1 cellular context compared by ENCODE assay signal in the genomic region with DNA sequence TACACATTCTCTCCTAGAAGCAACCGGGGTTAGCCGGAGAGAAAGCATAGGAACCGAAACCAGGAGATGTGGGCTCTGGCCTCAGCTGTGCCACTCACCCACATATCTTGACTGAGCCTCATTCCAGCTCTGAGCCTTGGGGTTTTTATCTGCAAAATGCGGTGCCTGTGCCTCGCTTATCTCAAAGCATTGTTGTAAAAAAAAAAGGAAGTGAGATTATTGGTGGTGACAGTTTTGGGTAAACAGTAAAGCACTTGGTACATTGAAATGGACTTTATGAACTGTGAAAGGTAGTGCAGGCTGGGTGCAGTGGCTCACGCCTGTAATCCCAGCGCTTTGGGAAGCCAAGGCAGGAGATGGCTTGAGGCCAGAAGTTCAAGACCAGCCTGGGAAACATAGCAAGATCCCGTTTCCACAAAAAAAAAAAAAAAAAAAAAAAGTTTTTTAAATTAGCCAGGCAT.
TF ChIP-seq lines count a peak whose summit lies in the region.

No MANE protein-coding gene starts in this region.

TF ChIP-seq in K562, 482 proteins besides CTCF, POLR2A, EP300 and RAD21 (continued from another document):
- TF ChIP-seq ZNF282 (CRISPR knock-in tag; IDR thresholded peaks at IDR 0.05): no peak
- TF ChIP-seq ILK (tag; IDR thresholded peaks at IDR 0.05; ENCODE audit: borderline replicate concordance, low read depth): no peak
- no peak for TF ChIP-seq MCM7 (IDR thresholded peaks at IDR 0.05)
- TF ChIP-seq OTX1 (CRISPR knock-in tag; IDR thresholded peaks at IDR 0.05): 0 out of 2 replicates have a peak, but pooled peaks have one; percentile 20
- no peak for TF ChIP-seq COPS2 (conservative IDR thresholded peaks at IDR 0.05)
- no peak for TF ChIP-seq ZNF583 (CRISPR knock-in tag; IDR thresholded peaks at IDR 0.05)
- TF ChIP-seq GTF2E2 (tag; IDR thresholded peaks at IDR 0.05): no peak
- TF ChIP-seq, protein P1, sequence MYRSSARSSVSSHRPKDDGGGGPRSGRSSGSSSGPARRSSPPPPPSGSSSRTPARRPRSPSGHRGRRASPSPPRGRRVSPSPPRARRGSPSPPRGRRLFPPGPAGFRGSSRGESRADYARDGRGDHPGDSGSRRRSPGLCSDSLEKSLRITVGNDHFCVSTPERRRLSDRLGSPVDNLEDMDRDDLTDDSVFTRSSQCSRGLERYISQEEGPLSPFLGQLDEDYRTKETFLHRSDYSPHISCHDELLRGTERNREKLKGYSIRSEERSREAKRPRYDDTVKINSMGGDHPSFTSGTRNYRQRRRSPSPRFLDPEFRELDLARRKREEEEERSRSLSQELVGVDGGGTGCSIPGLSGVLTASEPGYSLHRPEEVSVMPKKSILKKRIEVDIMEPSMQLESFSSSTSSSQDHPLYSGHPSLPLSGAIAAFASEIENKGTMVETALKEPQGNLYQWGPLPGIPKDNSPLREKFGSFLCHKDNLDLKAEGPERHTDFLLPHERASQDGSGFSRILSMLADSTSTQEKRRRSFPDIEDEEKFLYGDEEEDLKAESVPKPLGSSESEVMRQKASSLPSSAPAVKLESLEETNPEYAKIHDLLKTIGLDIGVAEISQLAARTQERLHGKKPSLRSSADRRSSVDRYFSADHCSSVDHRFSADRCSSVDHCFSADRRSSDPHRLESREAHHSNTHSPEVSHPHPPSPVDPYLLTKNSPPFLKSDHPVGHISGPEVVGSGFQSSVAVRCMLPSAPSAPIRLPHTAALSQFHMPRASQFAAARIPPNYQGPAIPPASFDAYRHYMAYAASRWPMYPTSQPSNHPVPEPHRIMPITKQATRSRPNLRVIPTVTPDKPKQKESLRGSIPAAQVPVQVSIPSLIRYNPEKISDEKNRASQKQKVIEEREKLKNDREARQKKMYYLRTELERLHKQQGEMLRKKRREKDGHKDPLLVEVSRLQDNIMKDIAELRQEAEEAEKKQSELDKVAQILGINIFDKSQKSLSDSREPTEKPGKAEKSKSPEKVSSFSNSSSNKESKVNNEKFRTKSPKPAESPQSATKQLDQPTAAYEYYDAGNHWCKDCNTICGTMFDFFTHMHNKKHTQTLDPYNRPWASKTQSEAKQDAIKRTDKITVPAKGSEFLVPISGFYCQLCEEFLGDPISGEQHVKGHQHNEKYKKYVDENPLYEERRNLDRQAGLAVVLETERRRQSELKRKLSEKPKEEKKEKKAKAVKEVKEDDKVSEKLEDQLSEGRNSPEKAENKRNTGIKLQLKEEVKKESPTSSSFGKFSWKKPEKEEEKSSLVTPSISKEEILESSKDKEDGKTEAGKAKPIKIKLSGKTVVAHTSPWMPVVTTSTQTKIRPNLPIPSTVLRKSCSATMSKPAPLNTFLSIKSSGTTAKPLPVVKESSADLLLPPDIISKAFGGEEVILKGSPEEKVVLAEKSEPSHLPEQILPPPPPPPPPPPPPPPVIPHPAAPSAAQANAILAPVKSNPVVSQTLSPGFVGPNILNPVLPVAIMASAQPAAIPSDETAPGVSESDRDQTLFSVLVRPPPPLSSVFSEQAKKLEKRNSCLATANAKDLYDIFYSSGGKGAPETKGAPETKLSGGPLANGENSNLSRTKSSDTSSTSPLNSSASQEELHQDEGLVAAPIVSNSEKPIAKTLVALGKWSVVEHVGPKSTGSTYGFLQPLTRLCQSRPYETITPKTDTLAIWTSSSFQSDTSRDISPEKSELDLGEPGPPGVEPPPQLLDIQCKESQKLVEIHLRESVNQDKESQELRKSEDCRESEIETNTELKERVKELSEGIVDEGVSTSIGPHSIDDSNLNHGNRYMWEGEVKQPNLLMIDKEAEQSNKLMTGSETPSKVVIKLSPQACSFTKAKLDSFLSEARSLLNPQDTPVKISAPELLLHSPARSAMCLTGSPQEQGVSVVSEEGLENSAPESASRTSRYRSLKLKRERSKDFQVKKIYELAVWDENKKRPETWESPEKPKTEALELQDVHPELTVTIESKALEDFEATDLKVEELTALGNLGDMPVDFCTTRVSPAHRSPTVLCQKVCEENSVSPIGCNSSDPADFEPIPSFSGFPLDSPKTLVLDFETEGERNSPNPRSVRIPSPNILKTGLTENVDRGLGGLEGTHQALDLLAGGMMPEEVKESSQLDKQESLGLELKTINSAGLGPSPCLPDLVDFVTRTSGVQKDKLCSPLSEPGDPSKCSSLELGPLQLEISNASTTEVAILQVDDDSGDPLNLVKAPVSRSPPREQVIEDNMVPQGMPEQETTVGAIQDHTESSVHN (IDR thresholded peaks at IDR 0.05; ENCODE audit: borderline replicate concordance in 1 of 2, low read depth in 1 of 2): 0 out of 4 replicates have a peak, but pooled peaks of 1 of the 2 experiments have one; percentile 48
- TF ChIP-seq TARDBP (IDR thresholded peaks at IDR 0.05): 0 out of 2 replicates have a peak, but pooled peaks have one; percentile 58
- peak; percentile 93 for TF ChIP-seq ADNP (tag; IDR thresholded peaks at IDR 0.05)
- TF ChIP-seq RBBP5 (IDR thresholded peaks at IDR 0.05; ENCODE audit: borderline replicate concordance, insufficient read depth, low read length, poor library complexity, severe bottlenecking): peak; percentile 44
